ENCODE assay signal across 27 cellular contexts in genomic region chr4:18314731-18315130, GRCh38.
"Had no signal": no experiment of that assay in that cellular context is flagged by ENCODE, and none has a peak within 500 bp of the region (broad histone marks: within the 10 kb centered on the region; RNA-seq: fewer than 3 reads in every experiment).

No MANE protein-coding gene starts in this region.

- H3K27ac ChIP-seq: ascending aorta, breast epithelium, cardiac muscle cell, colonic mucosa, dorsolateral prefrontal cortex, heart left ventricle had no signal

- H3K4me3 ChIP-seq: ascending aorta, breast epithelium, cardiac muscle cell, colonic mucosa, dorsolateral prefrontal cortex, heart left ventricle had no signal

- H3K27me3 ChIP-seq: ascending aorta, breast epithelium, cardiac muscle cell, colonic mucosa, heart left ventricle had no signal

- H3K9me3 ChIP-seq: ascending aorta, breast epithelium, colonic mucosa, heart left ventricle had no signal

- H3K36me3 ChIP-seq: ascending aorta, breast epithelium, cardiac muscle cell, colonic mucosa, heart left ventricle had no signal

- DNase-seq: activated CD4-positive, alpha-beta memory T cell treated with anti-CD3 and anti-CD28 coated beads for 36 hours; activated CD4-positive, alpha-beta T cell treated with anti-CD3 and anti-CD28 coated beads for 36 hours; activated CD4-positive, alpha-beta T cell treated with anti-CD3 and anti-CD28 coated beads, Interleukin-2, amount 10 ng/mL, durations not matched to agents 24 days and 14 days; activated CD4-positive, CD25-positive, alpha-beta regulatory T cell; activated CD4-positive, CD25-positive, alpha-beta regulatory T cell treated with anti-CD3 and anti-CD28 coated beads, Interleukin-2, amount 50 U/mL, for 72 hours; activated CD8-positive, alpha-beta memory T cell treated with anti-CD3 and anti-CD28 coated beads, Interleukin-2, amount 10 ng/mL, durations not matched to agents 7 days and 5 days; activated CD8-positive, alpha-beta memory T cell treated with anti-CD3 and anti-CD28 coated beads, Interleukin-2, amount 50 U/mL, for 4 hours; activated CD8-positive, alpha-beta T cell treated with anti-CD3 and anti-CD28 coated beads, Interleukin-2, amount 10 ng/mL, durations not matched to agents 7 days and 5 days; activated gamma-delta T cell; activated naive CD4-positive, alpha-beta T cell; activated naive CD4-positive, alpha-beta T cell treated with anti-CD3 and anti-CD28 coated beads, Interleukin-2, amount 10 ng/mL, durations not matched to agents 7 days and 5 days; activated naive CD8-positive, alpha-beta T cell treated with anti-CD3 and anti-CD28 coated beads, Interleukin-2, amount 10 ng/mL, durations not matched to agents 7 days and 5 days; activated T-cell treated with anti-CD3 and anti-CD28 coated beads, Interleukin-2, amount 50 U/mL, for 1 hour; activated T-cell treated with anti-CD3 and anti-CD28 coated beads, Interleukin-2, amount 50 U/mL, for 48 hours; central memory CD4-positive, alpha-beta T cell; cerebellar nuclear complex; colonic mucosa; dorsolateral prefrontal cortex; effector memory CD4-positive, alpha-beta T cell; endodermal cell; foreskin fibroblast; glutamatergic neuron; heart left ventricle; T-helper 2 cell had no signal

- H3K4me1 ChIP-seq: ascending aorta, breast epithelium, colonic mucosa had no signal
